In genomic region chr9:37290881-37291485, GRCh38 we compare ENCODE assay signal across 9 cellular contexts.
A peak's percentile ranks its signal among the peaks of the same experiment; 100 is the strongest.
DNase-seq lines count a peak whose midpoint lies in the region; ATAC-seq, FAIRE-seq and TF ChIP-seq lines count a peak whose summit lies in the region.
"Had no signal": no experiment of that assay in that cellular context is flagged by ENCODE, and none has a peak within 500 bp of the region (broad histone marks: within the 10 kb centered on the region; RNA-seq: fewer than 3 reads in every experiment).

No MANE protein-coding gene starts in this region.

- no peak overlapping the region for H3K14ac ChIP-seq in H9 (ENCODE audit: insufficient read depth, low read length)

- H3K9me3 ChIP-seq in SU-DHL-6 (ENCODE audit: insufficient read depth, low read length) (no peaks in the 10 kb centered on the region), H9 (ENCODE audit: control insufficient read depth, low read depth, low read length) (no peaks in the 10 kb centered on the region), upper lobe of right lung (no peaks in the 10 kb centered on the region)

- no peak for FAIRE-seq in frontal cortex (lab: Jason Lieb, UNC)

- peaks cover 92% of the 10 kb centered on the region for H3F3A ChIP-seq in SU-DHL-6 (ENCODE audit: insufficient read depth)

- H3K9ac ChIP-seq in SU-DHL-6 (ENCODE audit: low read length) (peak overlapping the region; percentile 58), H9 (ENCODE audit: extremely low read depth, insufficient read length, low read length) (no peak overlapping the region)

- no peaks in the 10 kb centered on the region for H3K27me3 Mint-ChIP-seq in H9 (ENCODE audit: low read depth)

- H3K18ac ChIP-seq in H9 (ENCODE audit: insufficient read length, low read depth, low read length), result no peak overlapping the region

- H3K27ac ChIP-seq in SU-DHL-6 (ENCODE audit: low read depth, low read length) (peak overlapping the region; percentile 98), foreskin keratinocyte (peak overlapping the region; percentile 92), H9 (ENCODE audit: insufficient read length, low read depth, low read length) (no peak overlapping the region), upper lobe of right lung (no peak overlapping the region)

- no peaks in the 10 kb centered on the region for H3K36me3 Mint-ChIP-seq in H9 (ENCODE audit: insufficient read depth in 1 of 3, low read depth in 3 of 3)

- H2BK5ac ChIP-seq in H9 (ENCODE audit: insufficient read length, low read length), result no peak overlapping the region

- no peak overlapping the region for H4K8ac ChIP-seq in H9 (replicated peaks; ENCODE audit: insufficient read length, low read depth, low read length)

- H2AK5ac ChIP-seq in H9 (ENCODE audit: insufficient read length, low read length), result no peak overlapping the region

- no peaks in the 10 kb centered on the region for H3K9me2 ChIP-seq in SU-DHL-6 (replicated peaks; ENCODE audit: insufficient read depth, low read length)

- H3K4ac ChIP-seq in H9 (ENCODE audit: low read depth, low read length), result no peak overlapping the region

- H3K79me2 ChIP-seq in SU-DHL-6 (ENCODE audit: insufficient read depth, low read length) (peaks cover 92% of the 10 kb centered on the region), H9 (ENCODE audit: insufficient read depth, low read length) (no peaks in the 10 kb centered on the region)

- no peaks in the 10 kb centered on the region for H3K23me2 ChIP-seq in H9 (ENCODE audit: insufficient read length, low read depth, low read length, poor library complexity, severe bottlenecking)

- H3K4me3 ChIP-seq in SU-DHL-6 (ENCODE audit: insufficient read depth, low read length, poor library complexity, severe bottlenecking), result peak overlapping the region; percentile 30
- H3K4me3 ChIP-seq in upper lobe of right lung, result no peak overlapping the region

- H2BK120ac ChIP-seq in H9 (ENCODE audit: low read depth, low read length, poor library complexity, severe bottlenecking), result no peak overlapping the region

- no peak overlapping the region for H3K23ac ChIP-seq in H9 (ENCODE audit: insufficient read length, low read depth, low read length)

- no CpG with 5 or more reads among the region's 2 CpGs for WGBS in H9 (ENCODE audit: extremely low coverage, insufficient read length, low lambda C conversion rate)

- no peak overlapping the region for H2BK15ac ChIP-seq in H9 (ENCODE audit: low read depth, low read length)

- no peak overlapping the region for H2BK12ac ChIP-seq in H9 (ENCODE audit: insufficient read length, low read depth, low read length)

- H3K4me3 Mint-ChIP-seq in H9, result no peak overlapping the region

- no peaks in the 10 kb centered on the region for H3K79me1 ChIP-seq in H9 (ENCODE audit: insufficient read depth, low read depth, low read length, poor library complexity, severe bottlenecking)

- H3K4me2 ChIP-seq in SU-DHL-6 (ENCODE audit: low read depth, low read length, poor library complexity, severe bottlenecking), result peak overlapping the region; percentile 95
- H3K4me2 ChIP-seq in H9 (ENCODE audit: insufficient read depth, insufficient read length, low read length), result no peak overlapping the region

- no peak overlapping the region for H4K5ac ChIP-seq in H9 (ENCODE audit: insufficient read length, low read depth, low read length)

- H3K4me1 ChIP-seq in foreskin keratinocyte (peaks cover 21% of the 10 kb centered on the region), H9 (ENCODE audit: insufficient read depth, low read length) (no peaks in the 10 kb centered on the region), upper lobe of right lung (no peaks in the 10 kb centered on the region)

- no peaks in the 10 kb centered on the region; a peak in 1 of 5 replicates for H3K9me3 Mint-ChIP-seq in H9

- no peaks in the 10 kb centered on the region for H3K27me3 ChIP-seq in SU-DHL-6 (ENCODE audit: low read length)
- H3K27me3 ChIP-seq in foreskin keratinocyte, result no peaks in the 10 kb centered on the region
- no peaks in the 10 kb centered on the region for H3K27me3 ChIP-seq in H9 (ENCODE audit: insufficient read depth, low read length)
- no peaks in the 10 kb centered on the region for H3K27me3 ChIP-seq in upper lobe of right lung

- TF ChIP-seq CTCF in SU-DHL-6 (IDR thresholded peaks at IDR 0.05; ENCODE audit: insufficient read depth, low read length, poor library complexity, severe bottlenecking) (no peak), foreskin keratinocyte (conservative IDR thresholded peaks at IDR 0.05) (no peak), H9 (conservative IDR thresholded peaks at IDR 0.05) (no peak), upper lobe of right lung (IDR thresholded peaks at IDR 0.05) (no peak)

- H2BK20ac ChIP-seq in H9 (ENCODE audit: low read depth, low read length, poor library complexity, severe bottlenecking), result no peak overlapping the region

- H2AFZ ChIP-seq in SU-DHL-6 (ENCODE audit: low read depth, low read length, severe bottlenecking) (no peak overlapping the region), H9 (ENCODE audit: low read length) (no peak overlapping the region)

- H4K91ac ChIP-seq in H9 (ENCODE audit: insufficient read length, low read depth, low read length), result no peak overlapping the region

- H3K27ac Mint-ChIP-seq in H9, result no peak overlapping the region; a peak in 1 of 7 replicates

- intact Hi-C loops in upper lobe of right lung (cut with DNase I), result no loop called here

- ATAC-seq in foreskin keratinocyte (peak; percentile 81), GM21576 (IDR thresholded peaks at IDR 0.05; ENCODE audit: unreplicated experiment) (no peak), upper lobe of right lung (no peak)

- DNase-seq in AG08396 (ENCODE audit: low spot score) (peak; percentile 37), H4 (ENCODE audit: low spot score) (peak; percentile 45), foreskin keratinocyte (peak; percentile 72 to 78), H9 (no peak), frontal cortex (ENCODE audit: low spot score in 2 of 2) (no peak), upper lobe of right lung (no peak)
- DNase-seq: activated CD4-positive, alpha-beta T cell treated with anti-CD3 and anti-CD28 coated beads for 4 hours had no signal

- no peaks in the 10 kb centered on the region for H4K20me1 ChIP-seq in SU-DHL-6 (ENCODE audit: low read depth, low read length)
- no peaks in the 10 kb centered on the region for H4K20me1 ChIP-seq in H9 (ENCODE audit: control insufficient read depth, insufficient read depth, insufficient read length)

- no peak overlapping the region for H3K56ac ChIP-seq in H9 (ENCODE audit: insufficient read length, low read depth, low read length)

- H3T11ph ChIP-seq in H9 (ENCODE audit: low read length), result no peak overlapping the region

- H3K36me3 ChIP-seq in SU-DHL-6 (ENCODE audit: low read length), result peaks cover 9% of the 10 kb centered on the region
- no peaks in the 10 kb centered on the region for H3K36me3 ChIP-seq in upper lobe of right lung

- peaks cover 8 to 11% of the 10 kb centered on the region in 2 experiments; a peak in 3 of 4 replicates for H3K4me1 Mint-ChIP-seq in H9

Comparison
In these comparisons a context has a peak if more than half of its experiments do, and no peak if none do; other contexts are left out.
1. DNase-seq: peak in AG08396 (single experiment), H4 (single experiment) and foreskin keratinocyte (2 of 2); none in H9 (single experiment), frontal cortex (0 of 2) and upper lobe of right lung (single experiment).
2. H3K27ac ChIP-seq: peak in SU-DHL-6 (single experiment) and foreskin keratinocyte (single experiment); none in H9 (single experiment) and upper lobe of right lung (single experiment).